Comparison of ENCODE assay signal across 8 cellular contexts in the genomic region with DNA sequence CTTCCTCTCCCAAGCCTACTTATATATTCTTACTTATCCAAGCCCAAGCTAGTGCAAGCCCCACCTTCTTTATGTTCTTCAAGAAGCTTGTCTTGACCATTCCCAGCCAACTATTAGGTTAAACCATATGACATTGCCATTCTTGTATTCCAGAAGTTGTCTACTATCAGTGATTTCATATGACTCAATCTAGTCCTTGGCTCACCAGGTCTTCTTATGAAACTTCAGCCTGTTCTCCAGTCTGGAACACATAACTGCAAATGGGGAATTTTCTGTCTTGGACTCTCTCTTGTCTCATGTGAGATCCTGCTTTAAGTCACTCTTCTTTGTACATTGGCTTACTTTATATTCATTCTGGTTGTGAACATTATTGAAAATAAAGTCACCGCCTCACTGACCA.
"Had no signal": no experiment of that assay in that cellular context is flagged by ENCODE, and none has a peak within 500 bp of the region (broad histone marks: within the 10 kb centered on the region; RNA-seq: fewer than 3 reads in every experiment).

No MANE protein-coding gene starts in this region.

- H3K9me3 Mint-ChIP-seq: activated naive CD4-positive, alpha-beta T cell treated with anti-CD3 and anti-CD28 coated beads, Interleukin-2, amount 50 U/mL, for 24 hours had no signal

- H3K4me1 ChIP-seq: pancreas had no signal

- H3K4me3 Mint-ChIP-seq: activated naive CD4-positive, alpha-beta T cell treated with anti-CD3 and anti-CD28 coated beads, Interleukin-2, amount 50 U/mL, for 24 hours; neural crest cell had no signal

- H3K36me3 ChIP-seq: cardiac muscle cell, pancreas had no signal

- H3K27me3 ChIP-seq: cardiac muscle cell, pancreas had no signal

- H3K9me3 ChIP-seq: pancreas had no signal

- H3K4me3 ChIP-seq: cardiac muscle cell, pancreas, skin epidermis had no signal

- DNase-seq: activated CD4-positive, alpha-beta T cell treated with anti-CD3 and anti-CD28 coated beads, Interleukin-2, amount 50 U/mL, for 4 hours; activated CD4-positive, CD25-positive, alpha-beta regulatory T cell treated with anti-CD3 and anti-CD28 coated beads, Interleukin-2, amount 50 U/mL, for 72 hours; activated T-cell treated with anti-CD3 and anti-CD28 coated beads, Interleukin-2, amount 50 U/mL, for 1 hour; pancreas had no signal

- H3K27ac Mint-ChIP-seq: activated naive CD4-positive, alpha-beta T cell treated with anti-CD3 and anti-CD28 coated beads, Interleukin-2, amount 50 U/mL, for 24 hours had no signal

- H3K27me3 Mint-ChIP-seq: activated naive CD4-positive, alpha-beta T cell treated with anti-CD3 and anti-CD28 coated beads, Interleukin-2, amount 50 U/mL, for 24 hours had no signal

- H3K4me1 Mint-ChIP-seq: activated naive CD4-positive, alpha-beta T cell treated with anti-CD3 and anti-CD28 coated beads, Interleukin-2, amount 50 U/mL, for 24 hours had no signal

- H3K27ac ChIP-seq: cardiac muscle cell, pancreas, skin epidermis had no signal

- ATAC-seq: pancreas had no signal
